In genomic region chr3:188959013-188959412, GRCh38 we compare ENCODE assay signal across 36 cellular contexts.
"Had no signal": no experiment of that assay in that cellular context is flagged by ENCODE, and none has a peak within 500 bp of the region (broad histone marks: within the 10 kb centered on the region; RNA-seq: fewer than 3 reads in every experiment).

No MANE protein-coding gene starts in this region.

- DNase-seq: activated B cell treated with CpG ODN at 0.5 μM for 24 hours; activated CD4-positive, alpha-beta T cell treated with anti-CD3 and anti-CD28 coated beads for 48 hours; activated CD4-positive, alpha-beta T cell treated with anti-CD3 and anti-CD28 coated beads, Interleukin-2, amount 50 U/mL, for 1 hour; activated CD4-positive, alpha-beta T cell treated with anti-CD3 and anti-CD28 coated beads, Interleukin-2, amount 50 U/mL, for 48 hours; activated CD8-positive, alpha-beta memory T cell treated with anti-CD3 and anti-CD28 coated beads for 24 hours; activated CD8-positive, alpha-beta T cell treated with anti-CD3 and anti-CD28 coated beads for 36 hours; activated effector memory CD4-positive, alpha-beta T cell treated with Interleukin-2 at 50 U/mL for 16 hours; activated gamma-delta T cell treated with Interleukin-2 at 50 U/mL for 16 hours; activated naive CD4-positive, alpha-beta T cell treated with anti-CD3 and anti-CD28 coated beads for 36 hours; activated naive CD8-positive, alpha-beta T cell treated with anti-CD3 and anti-CD28 coated beads for 36 hours; activated naive CD8-positive, alpha-beta T cell treated with anti-CD3 and anti-CD28 coated beads, Interleukin-2, amount 50 U/mL, for 24 hours; activated T-cell treated with anti-CD3 and anti-CD28 coated beads, Interleukin-2, amount 50 U/mL, for 4 hours; amygdala; aorta; body of pancreas; central memory CD4-positive, alpha-beta T cell; cerebellar nuclear complex; colonic mucosa; effector CD8-positive, alpha-beta T cell; esophagus squamous epithelium; foreskin melanocyte; SW 1271; T-cell; T1000; WERI-Rb-1 had no signal

- H3K27me3 Mint-ChIP-seq: activated naive CD4-positive, alpha-beta T cell treated with anti-CD3 and anti-CD28 coated beads, Interleukin-2, amount 50 U/mL, for 24 hours; activated T-helper 17 cell treated with anti-CD3 and anti-CD28 coated beads, Interleukin-2, amount 50 U/mL, for 72 hours had no signal

- H3K27ac ChIP-seq: adrenal gland, cardiac muscle cell, colonic mucosa, epithelial cell of prostate, esophagus squamous epithelium, gastroesophageal sphincter, WERI-Rb-1 had no signal

- H3K4me1 ChIP-seq: adrenal gland, body of pancreas, colonic mucosa had no signal

- H3K9me3 Mint-ChIP-seq: activated B cell treated with CpG ODN at 0.5 μM for 24 hours; activated CD8-positive, alpha-beta T cell treated with anti-CD3 and anti-CD28 coated beads for 36 hours; activated naive CD4-positive, alpha-beta T cell treated with anti-CD3 and anti-CD28 coated beads for 36 hours; activated naive CD4-positive, alpha-beta T cell treated with anti-CD3 and anti-CD28 coated beads, Interleukin-2, amount 50 U/mL, for 24 hours; activated naive CD8-positive, alpha-beta T cell treated with anti-CD3 and anti-CD28 coated beads for 36 hours; activated naive CD8-positive, alpha-beta T cell treated with anti-CD3 and anti-CD28 coated beads, Interleukin-2, amount 50 U/mL, for 24 hours; activated T-cell treated with anti-CD3 and anti-CD28 coated beads, Interleukin-2, amount 50 U/mL, for 4 hours; activated T-helper 17 cell treated with anti-CD3 and anti-CD28 coated beads, Interleukin-2, amount 50 U/mL, for 72 hours; T-cell; T-helper 1 cell treated with Interleukin-12 subunit alpha and Interleukin-12 subunit beta and Interleukin-4 antibody, amounts not matched to agents 30 μg/mL and 1 μg/mL, for 36 hours; T-helper 2 cell treated with Interferon-gamma antibody and Interleukin-4, amounts not matched to agents 5 μg/mL and 100 μg/mL, for 36 hours had no signal

- H3K4me1 Mint-ChIP-seq: activated T-helper 17 cell treated with anti-CD3 and anti-CD28 coated beads, Interleukin-2, amount 50 U/mL, for 72 hours had no signal

- H3K36me3 ChIP-seq: adrenal gland, cardiac muscle cell, colonic mucosa, esophagus squamous epithelium, gastroesophageal sphincter, WERI-Rb-1 had no signal

- H3K27me3 ChIP-seq: adrenal gland, body of pancreas, cardiac muscle cell, colonic mucosa, esophagus squamous epithelium, gastroesophageal sphincter had no signal

- H3K36me3 Mint-ChIP-seq: activated naive CD4-positive, alpha-beta T cell treated with anti-CD3 and anti-CD28 coated beads, Interleukin-2, amount 50 U/mL, for 24 hours; activated naive CD8-positive, alpha-beta T cell treated with anti-CD3 and anti-CD28 coated beads for 36 hours; T-cell had no signal

- H3K4me3 Mint-ChIP-seq: activated B cell treated with CpG ODN at 0.5 μM for 24 hours; activated CD8-positive, alpha-beta T cell treated with anti-CD3 and anti-CD28 coated beads for 36 hours; activated naive CD4-positive, alpha-beta T cell treated with anti-CD3 and anti-CD28 coated beads for 36 hours; activated naive CD4-positive, alpha-beta T cell treated with anti-CD3 and anti-CD28 coated beads, Interleukin-2, amount 50 U/mL, for 24 hours; activated naive CD8-positive, alpha-beta T cell treated with anti-CD3 and anti-CD28 coated beads for 36 hours; activated naive CD8-positive, alpha-beta T cell treated with anti-CD3 and anti-CD28 coated beads, Interleukin-2, amount 50 U/mL, for 24 hours; activated T-cell treated with anti-CD3 and anti-CD28 coated beads, Interleukin-2, amount 50 U/mL, for 4 hours; activated T-helper 17 cell treated with anti-CD3 and anti-CD28 coated beads, Interleukin-2, amount 50 U/mL, for 72 hours; T-cell; T-helper 1 cell treated with Interleukin-12 subunit alpha and Interleukin-12 subunit beta and Interleukin-4 antibody, amounts not matched to agents 30 μg/mL and 1 μg/mL, for 36 hours; T-helper 2 cell treated with Interferon-gamma antibody and Interleukin-4, amounts not matched to agents 5 μg/mL and 100 μg/mL, for 36 hours had no signal

- H3K9me3 ChIP-seq: adrenal gland, body of pancreas, colonic mucosa, esophagus squamous epithelium, gastroesophageal sphincter had no signal

- H3K4me3 ChIP-seq: adrenal gland, body of pancreas, cardiac muscle cell, colonic mucosa, esophagus squamous epithelium, gastroesophageal sphincter had no signal

- FAIRE-seq: endometrium, endothelial cell of umbilical vein had no signal

- H3K27ac Mint-ChIP-seq: activated B cell treated with CpG ODN at 0.5 μM for 24 hours; activated CD8-positive, alpha-beta T cell treated with anti-CD3 and anti-CD28 coated beads for 36 hours; activated naive CD4-positive, alpha-beta T cell treated with anti-CD3 and anti-CD28 coated beads for 36 hours; activated naive CD4-positive, alpha-beta T cell treated with anti-CD3 and anti-CD28 coated beads, Interleukin-2, amount 50 U/mL, for 24 hours; activated naive CD8-positive, alpha-beta T cell treated with anti-CD3 and anti-CD28 coated beads for 36 hours; activated naive CD8-positive, alpha-beta T cell treated with anti-CD3 and anti-CD28 coated beads, Interleukin-2, amount 50 U/mL, for 24 hours; activated T-helper 17 cell treated with anti-CD3 and anti-CD28 coated beads, Interleukin-2, amount 50 U/mL, for 72 hours; T-cell; T-helper 1 cell treated with Interleukin-12 subunit alpha and Interleukin-12 subunit beta and Interleukin-4 antibody, amounts not matched to agents 30 μg/mL and 1 μg/mL, for 36 hours; T-helper 2 cell treated with Interferon-gamma antibody and Interleukin-4, amounts not matched to agents 5 μg/mL and 100 μg/mL, for 36 hours had no signal

- ATAC-seq: activated CD4-positive, CD25-positive, alpha-beta regulatory T cell treated with anti-CD3 and anti-CD28 coated beads, Interleukin-2, amount 50 U/mL, for 24 hours; activated naive CD8-positive, alpha-beta T cell treated with anti-CD3 and anti-CD28 coated beads, Interleukin-2, amount 50 U/mL, for 24 hours; activated T-cell treated with anti-CD3 and anti-CD28 coated beads, Interleukin-2, amount 50 U/mL, for 4 hours; activated T-helper 17 cell treated with anti-CD3 and anti-CD28 coated beads, Interleukin-2, amount 50 U/mL, for 72 hours; body of pancreas; gastroesophageal sphincter had no signal
